ENCODE assay signal across 27 cellular contexts in genomic region chr5:130116972-130117371, GRCh38.
"Had no signal": no experiment of that assay in that cellular context is flagged by ENCODE, and none has a peak within 500 bp of the region (broad histone marks: within the 10 kb centered on the region; RNA-seq: fewer than 3 reads in every experiment).

No MANE protein-coding gene starts in this region.

- H3K4me1 Mint-ChIP-seq: activated CD4-positive, alpha-beta memory T cell treated with anti-CD3 and anti-CD28 coated beads, Interleukin-2, amount 10 ng/mL, durations not matched to agents 7 days and 5 days; activated CD4-positive, alpha-beta T cell treated with anti-CD3 and anti-CD28 coated beads, Interleukin-2, amount 10 ng/mL, durations not matched to agents 24 days and 14 days; activated T-helper 17 cell treated with anti-CD3 and anti-CD28 coated beads, Interleukin-2, amount 50 U/mL, for 72 hours; central memory CD8-positive, alpha-beta T cell; naive B cell; stimulated activated effector memory CD8-positive, alpha-beta T cell treated with anti-CD3 and anti-CD28 coated beads, Interleukin-12 subunit alpha, Interleukin-12 subunit beta, amount 100 ng/mL, for 72 hours; stimulated activated naive CD8-positive, alpha-beta T cell treated with anti-CD3 and anti-CD28 coated beads, Interleukin-15, amount 100 ng/mL, for 72 hours had no signal

- H3K9me3 Mint-ChIP-seq: activated CD4-positive, alpha-beta memory T cell treated with anti-CD3 and anti-CD28 coated beads, Interleukin-2, amount 10 ng/mL, durations not matched to agents 7 days and 5 days; activated CD4-positive, alpha-beta T cell treated with anti-CD3 and anti-CD28 coated beads, Interleukin-2, amount 10 ng/mL, durations not matched to agents 24 days and 14 days; activated naive CD4-positive, alpha-beta T cell treated with anti-CD3 and anti-CD28 coated beads, Interleukin-2, amount 50 U/mL, for 72 hours; activated T-cell treated with anti-CD3 and anti-CD28 coated beads, Interleukin-2, amount 50 U/mL, for 4 hours; activated T-helper 17 cell treated with anti-CD3 and anti-CD28 coated beads, Interleukin-2, amount 50 U/mL, for 72 hours; central memory CD8-positive, alpha-beta T cell; dendritic cell treated with granulocyte-macrophage colony-stimulating factor and Interleukin-4, amounts not matched to agents 40 ng/mL and 50 ng/mL, for 4 days; mesothelial cell of epicardium; naive B cell; nephron progenitor cell; stimulated activated effector memory CD8-positive, alpha-beta T cell treated with anti-CD3 and anti-CD28 coated beads, Interleukin-12 subunit alpha, Interleukin-12 subunit beta, amount 100 ng/mL, for 72 hours; stimulated activated naive CD8-positive, alpha-beta T cell treated with anti-CD3 and anti-CD28 coated beads, Interleukin-15, amount 100 ng/mL, for 72 hours had no signal

- H3K4me3 ChIP-seq: esophagus squamous epithelium, psoas muscle, sigmoid colon, upper lobe of left lung, vagina had no signal

- H3K27ac Mint-ChIP-seq: activated CD4-positive, alpha-beta memory T cell treated with anti-CD3 and anti-CD28 coated beads, Interleukin-2, amount 10 ng/mL, durations not matched to agents 7 days and 5 days; activated CD4-positive, alpha-beta T cell treated with anti-CD3 and anti-CD28 coated beads, Interleukin-2, amount 10 ng/mL, durations not matched to agents 24 days and 14 days; activated naive CD4-positive, alpha-beta T cell treated with anti-CD3 and anti-CD28 coated beads, Interleukin-2, amount 50 U/mL, for 72 hours; activated T-helper 17 cell treated with anti-CD3 and anti-CD28 coated beads, Interleukin-2, amount 50 U/mL, for 72 hours; dendritic cell treated with granulocyte-macrophage colony-stimulating factor and Interleukin-4, amounts not matched to agents 40 ng/mL and 50 ng/mL, for 4 days; mesothelial cell of epicardium; naive B cell; nephron progenitor cell; stimulated activated effector memory CD8-positive, alpha-beta T cell treated with anti-CD3 and anti-CD28 coated beads, Interleukin-12 subunit alpha, Interleukin-12 subunit beta, amount 100 ng/mL, for 72 hours; stimulated activated naive CD8-positive, alpha-beta T cell treated with anti-CD3 and anti-CD28 coated beads, Interleukin-15, amount 100 ng/mL, for 72 hours had no signal

- H3K36me3 Mint-ChIP-seq: activated naive CD4-positive, alpha-beta T cell treated with anti-CD3 and anti-CD28 coated beads, Interleukin-2, amount 50 U/mL, for 72 hours; mesothelial cell of epicardium; naive B cell; stimulated activated effector memory CD8-positive, alpha-beta T cell treated with anti-CD3 and anti-CD28 coated beads, Interleukin-12 subunit alpha, Interleukin-12 subunit beta, amount 100 ng/mL, for 72 hours had no signal

- H3K27me3 ChIP-seq: esophagus squamous epithelium, sigmoid colon, upper lobe of left lung, vagina had no signal

- H3K36me3 ChIP-seq: esophagus squamous epithelium, sigmoid colon, upper lobe of left lung, vagina, WERI-Rb-1 had no signal

- H3K27me3 Mint-ChIP-seq: activated CD4-positive, alpha-beta memory T cell treated with anti-CD3 and anti-CD28 coated beads, Interleukin-2, amount 10 ng/mL, durations not matched to agents 7 days and 5 days; activated CD4-positive, alpha-beta T cell treated with anti-CD3 and anti-CD28 coated beads, Interleukin-2, amount 10 ng/mL, durations not matched to agents 24 days and 14 days; dendritic cell treated with granulocyte-macrophage colony-stimulating factor and Interleukin-4, amounts not matched to agents 40 ng/mL and 50 ng/mL, for 4 days had no signal

- H3K9ac ChIP-seq: parathyroid adenoma had no signal

- H3K79me2 ChIP-seq: parathyroid adenoma had no signal

- H2AFZ ChIP-seq: parathyroid adenoma had no signal

- H3K27ac ChIP-seq: epithelial cell of prostate, esophagus squamous epithelium, parathyroid adenoma, psoas muscle, sigmoid colon, upper lobe of left lung, vagina, WERI-Rb-1 had no signal

- H3K9me3 ChIP-seq: esophagus squamous epithelium, psoas muscle, sigmoid colon, upper lobe of left lung, vagina had no signal

- DNase-seq: activated CD4-positive, alpha-beta memory T cell treated with anti-CD3 and anti-CD28 coated beads, Interleukin-2, amount 10 ng/mL, durations not matched to agents 7 days and 5 days; activated CD4-positive, alpha-beta T cell treated with anti-CD3 and anti-CD28 coated beads, Interleukin-2, amount 10 ng/mL, durations not matched to agents 24 days and 14 days; activated CD4-positive, CD25-positive, alpha-beta regulatory T cell treated with anti-CD3 and anti-CD28 coated beads, Interleukin-2, amount 50 U/mL, for 72 hours; activated gamma-delta T cell treated with Interleukin-2 at 50 U/mL for 16 hours; activated T-cell treated with anti-CD3 and anti-CD28 coated beads, Interleukin-2, amount 50 U/mL, for 4 hours; esophagus squamous epithelium; left ventricle myocardium superior; naive B cell; nephron progenitor cell; occipital lobe; psoas muscle; sigmoid colon; small intestine; stimulated activated CD4-positive, alpha-beta T cell treated with anti-CD3 and anti-CD28 coated beads, Interleukin-4, amount 100 ng/mL, for 24 hours; stimulated activated naive CD8-positive, alpha-beta T cell treated with anti-CD3 and anti-CD28 coated beads, Interleukin-15, amount 100 ng/mL, for 72 hours; substantia nigra; upper lobe of left lung; WERI-Rb-1 had no signal

- ATAC-seq: activated naive CD4-positive, alpha-beta T cell treated with anti-CD3 and anti-CD28 coated beads, Interleukin-2, amount 50 U/mL, for 72 hours; activated T-cell treated with anti-CD3 and anti-CD28 coated beads, Interleukin-2, amount 50 U/mL, for 4 hours; activated T-helper 17 cell treated with anti-CD3 and anti-CD28 coated beads, Interleukin-2, amount 50 U/mL, for 72 hours; psoas muscle; stimulated activated effector memory CD8-positive, alpha-beta T cell treated with anti-CD3 and anti-CD28 coated beads, Interleukin-12 subunit alpha, Interleukin-12 subunit beta, amount 100 ng/mL, for 72 hours; stimulated activated naive CD8-positive, alpha-beta T cell treated with anti-CD3 and anti-CD28 coated beads, Interleukin-15, amount 100 ng/mL, for 72 hours had no signal

- H3K4me1 ChIP-seq: esophagus squamous epithelium, parathyroid adenoma, psoas muscle, upper lobe of left lung, vagina had no signal

- H3K4me3 Mint-ChIP-seq: activated CD4-positive, alpha-beta memory T cell treated with anti-CD3 and anti-CD28 coated beads, Interleukin-2, amount 10 ng/mL, durations not matched to agents 7 days and 5 days; activated CD4-positive, alpha-beta T cell treated with anti-CD3 and anti-CD28 coated beads, Interleukin-2, amount 10 ng/mL, durations not matched to agents 24 days and 14 days; activated T-cell treated with anti-CD3 and anti-CD28 coated beads, Interleukin-2, amount 50 U/mL, for 4 hours; activated T-helper 17 cell treated with anti-CD3 and anti-CD28 coated beads, Interleukin-2, amount 50 U/mL, for 72 hours; central memory CD8-positive, alpha-beta T cell; dendritic cell treated with granulocyte-macrophage colony-stimulating factor and Interleukin-4, amounts not matched to agents 40 ng/mL and 50 ng/mL, for 4 days; mesothelial cell of epicardium; naive B cell; nephron progenitor cell; stimulated activated effector memory CD8-positive, alpha-beta T cell treated with anti-CD3 and anti-CD28 coated beads, Interleukin-12 subunit alpha, Interleukin-12 subunit beta, amount 100 ng/mL, for 72 hours; stimulated activated naive CD8-positive, alpha-beta T cell treated with anti-CD3 and anti-CD28 coated beads, Interleukin-15, amount 100 ng/mL, for 72 hours had no signal
